11 cellular contexts compared by ENCODE assay signal in genomic region chr2:47039913-47040562, GRCh38.
DNase-seq lines count a peak whose midpoint lies in the region; ATAC-seq and TF ChIP-seq lines count a peak whose summit lies in the region.
"Had no signal": no experiment of that assay in that cellular context is flagged by ENCODE, and none has a peak within 500 bp of the region (broad histone marks: within the 10 kb centered on the region; RNA-seq: fewer than 3 reads in every experiment).

No MANE protein-coding gene starts in this region.

- WGBS in psoas muscle, 3 donors, result 77 to 81% (median 78%) methylated on average over 16 to 17 of the region's 17 CpGs

- H3K4me3 Mint-ChIP-seq in T-helper 17 cell, result no peak overlapping the region
- H3K4me3 Mint-ChIP-seq in natural killer cell treated with Interleukin-12 subunit alpha and Interleukin-12 subunit beta and Interleukin-15 and Interleukin-18, amount 100 ng/mL, for 72 hours, result no peak overlapping the region

- H3K27me3 ChIP-seq in PC-9 (ENCODE audit: insufficient read depth, low read depth), result no peaks in the 10 kb centered on the region
- no peaks in the 10 kb centered on the region for H3K27me3 ChIP-seq in fibroblast of lung (ENCODE audit: control insufficient read depth, insufficient read depth, low read length)
- H3K27me3 ChIP-seq in psoas muscle (ENCODE audit: insufficient read depth in 3 of 3, low read length in 2 of 3), result no peaks in the 10 kb centered on the region

- peak overlapping the region; percentile 51 for H3K9ac ChIP-seq in fibroblast of lung (ENCODE audit: insufficient read depth, low read length)

- DNase-seq in Ammon's horn (ENCODE audit: low spot score), result peak; percentile 72
- no peak for DNase-seq in PC-9
- DNase-seq in fibroblast of lung (ENCODE audit: low read depth in 2 of 2), result peak in 1 of 2 donors; percentile 65
- no peak for DNase-seq in psoas muscle
- DNase-seq in T-helper 17 cell, result no peak
- no peak for DNase-seq in natural killer cell treated with Interleukin-12 subunit alpha and Interleukin-12 subunit beta and Interleukin-15 and Interleukin-18, amount 100 ng/mL, for 72 hours (ENCODE audit: low spot score)
- DNase-seq in NCI-H524 treated with DMSO at 0.1 percent for 48 hours (lab: John Stamatoyannopoulos, UW), result no peak
- DNase-seq: foreskin melanocyte, islet precursor cell had no signal

- H3K9me3 Mint-ChIP-seq in natural killer cell treated with Interleukin-12 subunit alpha and Interleukin-12 subunit beta and Interleukin-15 and Interleukin-18, amount 100 ng/mL, for 72 hours, result no peaks in the 10 kb centered on the region
- H3K9me3 Mint-ChIP-seq: T-helper 1 cell treated with Interleukin-12 subunit alpha and Interleukin-12 subunit beta and Interleukin-4 antibody, amounts not matched to agents 30 μg/mL and 1 μg/mL, for 36 hours had no signal

- H3K4me1 ChIP-seq in PC-9 (replicated peaks; ENCODE audit: insufficient read depth) (peaks cover 84% of the 10 kb centered on the region), fibroblast of lung (ENCODE audit: control insufficient read depth, extremely low read depth, insufficient read depth, low read length) (peaks cover 58% of the 10 kb centered on the region), psoas muscle (peaks cover 77% of the 10 kb centered on the region)

- BruUV-seq in PC-9 (replicated peaks; lab: Mats Ljungman, UMichigan), result no TSS peak

- no peaks in the 10 kb centered on the region for H3K9me2 ChIP-seq in PC-9 (ENCODE audit: insufficient read depth)

- CTCF ChIA-PET in PC-9 (lab: Charles Lee), result no interaction called here

- peaks cover 40% of the 10 kb centered on the region for H3K79me2 ChIP-seq in PC-9 (ENCODE audit: low read depth)
- H3K79me2 ChIP-seq in fibroblast of lung (ENCODE audit: control insufficient read depth, insufficient read depth, low read length), result peaks cover 4% of the 10 kb centered on the region

- H3K36me3 ChIP-seq in PC-9 (ENCODE audit: low read depth) (peaks cover 22% of the 10 kb centered on the region), fibroblast of lung (ENCODE audit: control insufficient read depth, insufficient read depth, low read length) (peaks cover 16% of the 10 kb centered on the region), psoas muscle (ENCODE audit: insufficient read depth in 1 of 2, low read depth in 1 of 2) (no peaks in the 10 kb centered on the region)

- peaks cover 52% of the 10 kb centered on the region for H3F3A ChIP-seq in PC-9 (ENCODE audit: insufficient read depth, low read depth)

- H3K27ac Mint-ChIP-seq in T-helper 17 cell, result no peak overlapping the region
- no peak overlapping the region for H3K27ac Mint-ChIP-seq in natural killer cell treated with Interleukin-12 subunit alpha and Interleukin-12 subunit beta and Interleukin-15 and Interleukin-18, amount 100 ng/mL, for 72 hours

- peaks cover 24% of the 10 kb centered on the region for H3K4me1 Mint-ChIP-seq in T-helper 17 cell
- peaks cover 7 to 11% of the 10 kb centered on the region in 2 donors for H3K4me1 Mint-ChIP-seq in natural killer cell treated with Interleukin-12 subunit alpha and Interleukin-12 subunit beta and Interleukin-15 and Interleukin-18, amount 100 ng/mL, for 72 hours (ENCODE audit: low read depth in 2 of 2)

- no peak overlapping the region for H3K4me2 ChIP-seq in PC-9
- H3K4me2 ChIP-seq in fibroblast of lung (ENCODE audit: extremely low read depth, insufficient read depth, low read length), result no peak overlapping the region

- POLR2A ChIA-PET in PC-9 (lab: Charles Lee; ENCODE audit: unreplicated experiment), result interaction anchor here (0.7 kb wide), 2 partner anchors 10 to 117 kb away, joined by 4 to 6 read pairs; no protein-coding TSS in a partner anchor

- no peaks in the 10 kb centered on the region for H3K27me3 Mint-ChIP-seq in T-helper 17 cell
- no peaks in the 10 kb centered on the region for H3K27me3 Mint-ChIP-seq in natural killer cell treated with Interleukin-12 subunit alpha and Interleukin-12 subunit beta and Interleukin-15 and Interleukin-18, amount 100 ng/mL, for 72 hours

- H4K20me1 ChIP-seq in PC-9 (ENCODE audit: insufficient read depth), result no peaks in the 10 kb centered on the region
- H4K20me1 ChIP-seq in fibroblast of lung (ENCODE audit: control insufficient read depth, extremely low read depth, insufficient read depth, low read length), result no peaks in the 10 kb centered on the region

- H3K36me3 Mint-ChIP-seq in T-helper 17 cell (ENCODE audit: low read depth), result peaks cover 7% of the 10 kb centered on the region
- H3K36me3 Mint-ChIP-seq in natural killer cell treated with Interleukin-12 subunit alpha and Interleukin-12 subunit beta and Interleukin-15 and Interleukin-18, amount 100 ng/mL, for 72 hours, result peaks cover 4% of the 10 kb centered on the region

- ATAC-seq in psoas muscle (no peak), T-helper 17 cell (no peak), GM18502 (IDR thresholded peaks at IDR 0.05; ENCODE audit: poor library complexity, unreplicated experiment) (no peak)
- ATAC-seq in natural killer cell treated with Interleukin-12 subunit alpha and Interleukin-12 subunit beta and Interleukin-15 and Interleukin-18, amount 100 ng/mL, for 72 hours, result no peak

- no peak overlapping the region for H3K4me3 ChIP-seq in PC-9
- no peak overlapping the region for H3K4me3 ChIP-seq in fibroblast of lung (replicated peaks in 1 of 4; ENCODE audit: control extremely low read depth in 1 of 4, insufficient read depth in 1 of 4, low read depth in 3 of 4, low read length in 4 of 4)
- no peak overlapping the region for H3K4me3 ChIP-seq in psoas muscle

- H3K27ac ChIP-seq in PC-9, result peak overlapping the region; percentile 89; the same call in 1 of the 2 replicates
- peak overlapping the region; percentile 91 for H3K27ac ChIP-seq in fibroblast of lung (ENCODE audit: insufficient read depth, low read length)
- H3K27ac ChIP-seq in psoas muscle, result peak overlapping the region; percentile 88

- H3K9me3 ChIP-seq in PC-9 (ENCODE audit: insufficient read depth, low read depth), result no peaks in the 10 kb centered on the region
- H3K9me3 ChIP-seq in fibroblast of lung (ENCODE audit: control insufficient read depth, insufficient read depth, low read depth, low read length), result no peaks in the 10 kb centered on the region
- H3K9me3 ChIP-seq in psoas muscle, result no peaks in the 10 kb centered on the region
- H3K9me3 ChIP-seq in T-helper 17 cell (ENCODE audit: control insufficient read depth, low read length, poor library complexity, severe bottlenecking), result no peaks in the 10 kb centered on the region

- intact Hi-C loops in PC-9 (cut with micrococcal nuclease; ENCODE audit: unreplicated experiment) (no loop called here), psoas muscle (cut with DNase I) (no loop called here)

- H2AFZ ChIP-seq in PC-9, result no peak overlapping the region
- no peak overlapping the region for H2AFZ ChIP-seq in fibroblast of lung (ENCODE audit: low read length)

- TF ChIP-seq CTCF in PC-9 (conservative IDR thresholded peaks at IDR 0.05) (no peak), fibroblast of lung (conservative IDR thresholded peaks at IDR 0.05 in 1 of 2, IDR thresholded peaks at IDR 0.05 in 1 of 2; ENCODE audit: low read depth in 1 of 2, low read length in 2 of 2) (no peak), psoas muscle (IDR thresholded peaks at IDR 0.05) (no peak)
